ENCODE assay signal across 21 cellular contexts in genomic region chr6:170165085-170165484, GRCh38.
DNase-seq lines count a peak whose midpoint lies in the region; ATAC-seq, FAIRE-seq and TF ChIP-seq lines count a peak whose summit lies in the region.
"Had no signal": no experiment of that assay in that cellular context is flagged by ENCODE, and none has a peak within 500 bp of the region (broad histone marks: within the 10 kb centered on the region; RNA-seq: fewer than 3 reads in every experiment).

No MANE protein-coding gene starts in this region.

- H2AFZ ChIP-seq in H9 (ENCODE audit: low read length): no peak overlapping the region
- H2AFZ ChIP-seq in H1 (ENCODE audit: low read length): no peak overlapping the region; the same call in 1 of the 2 replicates

- H4K91ac ChIP-seq in H9 (ENCODE audit: insufficient read length, low read depth, low read length): no peak overlapping the region
- H4K91ac ChIP-seq in H1 (replicated peaks; ENCODE audit: insufficient read length, low read length): no peak overlapping the region

- H2BK5ac ChIP-seq in H9 (ENCODE audit: insufficient read length, low read length): no peak overlapping the region
- no peak overlapping the region for H2BK5ac ChIP-seq in H1 (ENCODE audit: low read depth, low read length)

- H3K79me2 ChIP-seq in H9 (ENCODE audit: insufficient read depth, low read length) (no peaks in the 10 kb centered on the region), H1 (ENCODE audit: control insufficient read depth in 1 of 2, insufficient read depth in 2 of 2, low read length in 2 of 2) (no peaks in the 10 kb centered on the region)

- peaks cover 3 to 13% (median 7%) of the 10 kb centered on the region in 3 experiments; a peak in 5 of 7 replicates for H3K36me3 Mint-ChIP-seq in H9 (ENCODE audit: insufficient read depth in 1 of 3, low read depth in 3 of 3)
- H3K36me3 Mint-ChIP-seq: activated CD4-positive, alpha-beta memory T cell treated with anti-CD3 and anti-CD28 coated beads for 36 hours; natural killer cell had no signal

- H3K14ac ChIP-seq in H9 (ENCODE audit: insufficient read depth, low read length) (no peak overlapping the region), H1 (ENCODE audit: insufficient read length) (no peak overlapping the region)

- peaks cover 2% of the 10 kb centered on the region for H3K27me3 Mint-ChIP-seq in H9 (ENCODE audit: low read depth)

- no peak overlapping the region for H3K4ac ChIP-seq in H9 (ENCODE audit: low read depth, low read length)
- H3K4ac ChIP-seq in H1 (replicated peaks; ENCODE audit: insufficient read length, low read depth, low read length): no peak overlapping the region

- peaks cover 0 to 3% of the 10 kb centered on the region in 2 experiments; a peak in 1 of 4 replicates for H3K4me1 Mint-ChIP-seq in H9

- H3K9me3 Mint-ChIP-seq in H9: peaks cover 26 to 37% of the 10 kb centered on the region in 2 experiments
- H3K9me3 Mint-ChIP-seq: natural killer cell had no signal

- H3K18ac ChIP-seq in H9 (ENCODE audit: insufficient read length, low read depth, low read length) (no peak overlapping the region), H1 (ENCODE audit: extremely low read depth, low read length) (no peak overlapping the region)

- H3K9ac ChIP-seq in H9 (ENCODE audit: extremely low read depth, insufficient read length, low read length): no peak overlapping the region
- no peak overlapping the region for H3K9ac ChIP-seq in H1 (replicated peaks in 1 of 4; ENCODE audit: extremely low read depth in 1 of 4, low read depth in 3 of 4, low read length in 3 of 4)

- peak; percentile 9 to 11 for ATAC-seq in lower lobe of right lung
- ATAC-seq: left lung, natural killer cell had no signal

- CTCF ChIA-PET in H1 (lab: Charles Lee; ENCODE audit: partially characterized antibody): interaction anchor here (0.7 to 0.9 kb wide), 3 partner anchors 13 to 364 kb away, joined by 3 read pairs; no protein-coding TSS in a partner anchor

- H3K4me1 ChIP-seq in H9 (ENCODE audit: insufficient read depth, low read length) (no peaks in the 10 kb centered on the region), H1 (replicated peaks in 1 of 4; ENCODE audit: control insufficient read depth in 3 of 4, insufficient read depth in 4 of 4, low read length in 3 of 4) (no peaks in the 10 kb centered on the region), lower lobe of right lung (no peaks in the 10 kb centered on the region), spleen (peaks cover 0 to 7% (median 0%) of the 10 kb centered on the region in 6 donors)
- H3K4me1 ChIP-seq: adrenal gland, left lung had no signal

- FAIRE-seq in H1 (lab: Jason Lieb, UNC): no peak
- FAIRE-seq: colon had no signal

- H2BK12ac ChIP-seq in H9 (ENCODE audit: insufficient read length, low read depth, low read length) (no peak overlapping the region), H1 (ENCODE audit: low read depth, low read length) (no peak overlapping the region)

- intact Hi-C loops in lower lobe of right lung (cut with DNase I): no loop called here
- intact Hi-C loops in spleen (cut with DNase I; ENCODE audit: low total_unique reads): no loop called here

- H3K4me3 ChIP-seq in H1 (ENCODE audit: extremely low read depth in 1 of 4, insufficient read depth in 2 of 4, low read depth in 3 of 4, low read length in 4 of 4) (no peak overlapping the region), lower lobe of right lung (no peak overlapping the region), spleen (no peak overlapping the region)
- H3K4me3 ChIP-seq: adrenal gland, left lung, skin epidermis had no signal

- H3K27me3 ChIP-seq in H9 (ENCODE audit: insufficient read depth, low read length) (no peaks in the 10 kb centered on the region), H1 (replicated peaks in 1 of 4; ENCODE audit: control insufficient read depth in 3 of 4, extremely low read depth in 1 of 4, insufficient read depth in 3 of 4, low read length in 3 of 4) (no peaks in the 10 kb centered on the region; a peak in 1 of 7 replicates), lower lobe of right lung (ENCODE audit: low read depth) (peaks cover 4% of the 10 kb centered on the region), spleen (replicated peaks in 1 of 7) (peaks cover 0 to 35% (median 0%) of the 10 kb centered on the region in 7 donors)
- H3K27me3 ChIP-seq: adrenal gland, left lung had no signal

- no peak overlapping the region for H2BK20ac ChIP-seq in H9 (ENCODE audit: low read depth, low read length, poor library complexity, severe bottlenecking)
- H2BK20ac ChIP-seq in H1 (ENCODE audit: low read length): no peak overlapping the region

- TF ChIP-seq RAD21 in H1 (IDR thresholded peaks at IDR 0.05 in 1 of 2, conservative IDR thresholded peaks at IDR 0.05 in 1 of 2; ENCODE audit: low read depth in 2 of 2, low read length in 2 of 2): no peak

- 0 out of 3 replicates have a peak, but pooled peaks have one; percentile 16 for TF ChIP-seq CTCF in H9 (conservative IDR thresholded peaks at IDR 0.05)
- TF ChIP-seq CTCF in H1 (IDR thresholded peaks at IDR 0.05; ENCODE audit: control extremely low read depth in 1 of 3, insufficient read depth in 1 of 3, low read depth in 1 of 3, low read length in 3 of 3): no peak
- TF ChIP-seq CTCF in lower lobe of right lung (IDR thresholded peaks at IDR 0.05): no peak
- TF ChIP-seq CTCF in spleen (IDR thresholded peaks at IDR 0.05 in 8 of 11, conservative IDR thresholded peaks at IDR 0.05 in 3 of 11): no peak

- H2BK120ac ChIP-seq in H9 (ENCODE audit: low read depth, low read length, poor library complexity, severe bottlenecking) (no peak overlapping the region), H1 (replicated peaks; ENCODE audit: low read depth, low read length) (no peak overlapping the region)

- H3K9me3 ChIP-seq in H9 (ENCODE audit: control insufficient read depth, low read depth, low read length): peaks cover 7% of the 10 kb centered on the region
- peaks cover 4 to 10% of the 10 kb centered on the region in 2 experiments; a peak in 2 of 4 replicates for H3K9me3 ChIP-seq in H1 (ENCODE audit: insufficient read depth in 2 of 2, low read depth in 1 of 2, low read length in 1 of 2)
- no peaks in the 10 kb centered on the region for H3K9me3 ChIP-seq in lower lobe of right lung
- peaks cover 0 to 12% (median 0%) of the 10 kb centered on the region in 8 donors for H3K9me3 ChIP-seq in spleen
- H3K9me3 ChIP-seq: adrenal gland, left lung had no signal

- TF ChIP-seq POLR2A in H1 (IDR thresholded peaks at IDR 0.05; ENCODE audit: control extremely low read depth in 1 of 2, low read depth in 2 of 2, low read length in 2 of 2): no peak
- no peak for TF ChIP-seq POLR2A in spleen (IDR thresholded peaks at IDR 0.05)

- no CpG with 5 or more reads among the region's 12 CpGs for WGBS in H9 (ENCODE audit: extremely low coverage, insufficient read length, low lambda C conversion rate)
- WGBS in H1 (ENCODE audit: extremely low coverage in 1 of 2, insufficient coverage in 1 of 2, insufficient read length in 1 of 2, insufficient replicate concordance in 2 of 2, low coverage in 1 of 2, low lambda C conversion rate in 2 of 2, missing lambda C conversion rate in 1 of 2), 2 experiments: 90% methylated on average over 8 of the region's 12 CpGs; no CpG with 5 or more reads in 1 of the 2 experiments
- 65 to 86% (median 81%) methylated on average over 12 of the region's 12 CpGs for WGBS in spleen, 5 donors

- H4K8ac ChIP-seq in H9 (replicated peaks; ENCODE audit: insufficient read length, low read depth, low read length) (no peak overlapping the region), H1 (ENCODE audit: extremely low read depth, insufficient read depth, low read length) (peak overlapping the region; percentile 51; the same call in 1 of the 2 replicates)

- no peak overlapping the region for H3K23ac ChIP-seq in H9 (ENCODE audit: insufficient read length, low read depth, low read length)
- no peak overlapping the region for H3K23ac ChIP-seq in H1 (ENCODE audit: insufficient read length)

- H3K23me2 ChIP-seq in H9 (ENCODE audit: insufficient read length, low read depth, low read length, poor library complexity, severe bottlenecking): no peaks in the 10 kb centered on the region
- H3K23me2 ChIP-seq in H1 (ENCODE audit: low read depth, low read length): no peaks in the 10 kb centered on the region

- H3K36me3 ChIP-seq in H1 (ENCODE audit: control insufficient read depth in 2 of 4, insufficient read depth in 4 of 4, low read length in 3 of 4): no peaks in the 10 kb centered on the region
- H3K36me3 ChIP-seq in lower lobe of right lung: no peaks in the 10 kb centered on the region
- H3K36me3 ChIP-seq in spleen: no peaks in the 10 kb centered on the region
- H3K36me3 ChIP-seq: adrenal gland, left lung had no signal

- H3K79me1 ChIP-seq in H9 (ENCODE audit: insufficient read depth, low read depth, low read length, poor library complexity, severe bottlenecking) (no peaks in the 10 kb centered on the region), H1 (ENCODE audit: low read depth, low read length) (no peaks in the 10 kb centered on the region)

- H3T11ph ChIP-seq in H9 (ENCODE audit: low read length): no peak overlapping the region

- POLR2A ChIA-PET in H1 (lab: Charles Lee; ENCODE audit: partially characterized antibody): no interaction called here

- TF ChIP-seq EP300 in H1 (IDR thresholded peaks at IDR 0.05; ENCODE audit: borderline replicate concordance in 1 of 2, low read depth in 2 of 2, low read length in 2 of 2): no peak

- no peak overlapping the region for H3K4me3 Mint-ChIP-seq in H9
- H3K4me3 Mint-ChIP-seq: activated CD4-positive, alpha-beta memory T cell treated with anti-CD3 and anti-CD28 coated beads for 36 hours; natural killer cell had no signal

- H3K4me2 ChIP-seq in H9 (ENCODE audit: insufficient read depth, insufficient read length, low read length) (no peak overlapping the region), H1 (ENCODE audit: insufficient read depth in 1 of 2, low read depth in 2 of 2, low read length in 2 of 2) (no peak overlapping the region)

- H2AK5ac ChIP-seq in H9 (ENCODE audit: insufficient read length, low read length) (no peak overlapping the region), H1 (ENCODE audit: low read depth, low read length) (no peak overlapping the region)

- peak overlapping the region in 1 of 3 experiments; percentile 66; a peak in 1 of 7 replicates for H3K27ac Mint-ChIP-seq in H9
- H3K27ac Mint-ChIP-seq: activated CD4-positive, alpha-beta memory T cell treated with anti-CD3 and anti-CD28 coated beads for 36 hours; natural killer cell had no signal

- H4K20me1 ChIP-seq in H9 (ENCODE audit: control insufficient read depth, insufficient read depth, insufficient read length) (no peaks in the 10 kb centered on the region), H1 (replicated peaks in 1 of 2; ENCODE audit: control insufficient read depth in 1 of 2, insufficient read depth in 2 of 2, low read length in 2 of 2) (peaks cover 0 to 2% of the 10 kb centered on the region in 2 experiments)

- H3K27ac ChIP-seq in H9 (ENCODE audit: insufficient read length, low read depth, low read length) (no peak overlapping the region), H1 (ENCODE audit: low read depth, low read length) (no peak overlapping the region), lower lobe of right lung (no peak overlapping the region), spleen (no peak overlapping the region)
- H3K27ac ChIP-seq: C4-2B, left lung, RWPE1, skin epidermis had no signal

- H4K5ac ChIP-seq in H9 (ENCODE audit: insufficient read length, low read depth, low read length) (no peak overlapping the region), H1 (ENCODE audit: insufficient read length, low read depth, low read length) (no peak overlapping the region)

- DNase-seq in H9: peak; percentile 45
- DNase-seq in H1 (ENCODE audit: low read depth in 1 of 2, low spot score in 2 of 2): no peak
- DNase-seq in lower lobe of right lung: peak; percentile 33
- peak; percentile 71 for DNase-seq in spleen
- no peak for DNase-seq in activated CD4-positive, alpha-beta T cell treated with anti-CD3 and anti-CD28 coated beads for 48 hours
- DNase-seq in stimulated activated CD4-positive, alpha-beta T cell treated with anti-CD3 and anti-CD28 coated beads, Interleukin-2, amount 100 ng/mL, for 48 hours: no peak
- DNase-seq in SW 1271 (lab: John Stamatoyannopoulos, UW): no peak
- DNase-seq in stimulated activated CD4-positive, alpha-beta T cell treated with anti-CD3 and anti-CD28 coated beads, Interleukin-1b, Interleukin-23, amount 100 ng/mL, for 48 hours: no peak
- DNase-seq: activated CD4-positive, alpha-beta memory T cell treated with anti-CD3 and anti-CD28 coated beads for 36 hours; DND-41; hypothalamus; natural killer cell; NCI-H2081 treated with DMSO at 0.1 percent for 48 hours; NCI-H82; T1000 had no signal

- no peak overlapping the region for H3K56ac ChIP-seq in H9 (ENCODE audit: insufficient read length, low read depth, low read length)
- H3K56ac ChIP-seq in H1 (replicated peaks; ENCODE audit: insufficient read length, low read depth, low read length): no peak overlapping the region

- H2BK15ac ChIP-seq in H9 (ENCODE audit: low read depth, low read length) (no peak overlapping the region), H1 (ENCODE audit: low read length) (no peak overlapping the region)

Comparison
In these comparisons a context has a peak if more than half of its experiments do, and no peak if none do; other contexts are left out.
1. DNase-seq: peak in H9 (single experiment), lower lobe of right lung (single experiment) and spleen (single experiment); none in H1 (0 of 2), activated CD4-positive, alpha-beta T cell treated with anti-CD3 and anti-CD28 coated beads for 48 hours (single experiment), stimulated activated CD4-positive, alpha-beta T cell treated with anti-CD3 and anti-CD28 coated beads, Interleukin-2, amount 100 ng/mL, for 48 hours (0 of 2), SW 1271 (0 of 2) and stimulated activated CD4-positive, alpha-beta T cell treated with anti-CD3 and anti-CD28 coated beads, Interleukin-1b, Interleukin-23, amount 100 ng/mL, for 48 hours (single experiment).